ENCODE assay signal across 9 cellular contexts in genomic region chr13:74128171-74128767, GRCh38. TPM values are rescaled to one million over a fixed set of nuclear protein-coding genes. Genes with fewer than 3 reads are reported as not detected.
DNase-seq lines count a peak whose midpoint lies in the region; ATAC-seq lines count a peak whose summit lies in the region.
"Had no signal": no experiment of that assay in that cellular context is flagged by ENCODE, and none has a peak within 500 bp of the region (broad histone marks: within the 10 kb centered on the region; RNA-seq: fewer than 3 reads in every experiment).

No MANE protein-coding gene starts in this region.

- peaks cover 83% of the 10 kb centered on the region for H3K4me1 Mint-ChIP-seq in activated naive CD4-positive, alpha-beta T cell treated with anti-CD3 and anti-CD28 coated beads, Interleukin-2, amount 50 U/mL, for 24 hours
- peaks cover 42% of the 10 kb centered on the region for H3K4me1 Mint-ChIP-seq in T-helper 17 cell
- peaks cover 66% of the 10 kb centered on the region for H3K4me1 Mint-ChIP-seq in stimulated activated memory B cell treated with anti-CD40 and anti-IgM and Interleukin-4, amounts not matched to agents 10 μg/mL and 1 μg/mL and 100 μg/mL, for 72 hours

- no peaks in the 10 kb centered on the region for H3K27me3 Mint-ChIP-seq in activated naive CD4-positive, alpha-beta T cell treated with anti-CD3 and anti-CD28 coated beads, Interleukin-2, amount 50 U/mL, for 24 hours
- H3K27me3 Mint-ChIP-seq in T-helper 17 cell: no peaks in the 10 kb centered on the region
- no peaks in the 10 kb centered on the region for H3K27me3 Mint-ChIP-seq in stimulated activated memory B cell treated with anti-CD40 and anti-IgM and Interleukin-4, amounts not matched to agents 10 μg/mL and 1 μg/mL and 100 μg/mL, for 72 hours

- ATAC-seq in T-helper 17 cell: no peak
- no peak for ATAC-seq in stimulated activated memory B cell treated with anti-CD40 and anti-IgM and Interleukin-4, amounts not matched to agents 10 μg/mL and 1 μg/mL and 100 μg/mL, for 72 hours

- H3K4me3 Mint-ChIP-seq in activated naive CD4-positive, alpha-beta T cell treated with anti-CD3 and anti-CD28 coated beads, Interleukin-2, amount 50 U/mL, for 24 hours: peak overlapping the region; percentile 55
- peak overlapping the region; percentile 59 for H3K4me3 Mint-ChIP-seq in T-helper 17 cell
- peak overlapping the region; percentile 23 for H3K4me3 Mint-ChIP-seq in stimulated activated memory B cell treated with anti-CD40 and anti-IgM and Interleukin-4, amounts not matched to agents 10 μg/mL and 1 μg/mL and 100 μg/mL, for 72 hours

- no peak for DNase-seq in activated naive CD4-positive, alpha-beta T cell (lab: John Stamatoyannopoulos, UW)
- DNase-seq in T-helper 17 cell (no peak), fibroblast of peridontal ligament (ENCODE audit: extremely low read depth) (peak; percentile 49), HT-29 (ENCODE audit: low spot score) (no peak), occipital lobe (lab: John Stamatoyannopoulos, UW) (no peak), NOMO-1 treated with DMSO at 0.1 percent for 48 hours (lab: John Stamatoyannopoulos, UW; ENCODE audit: unreplicated experiment) (no peak)
- DNase-seq: activated effector memory CD4-positive, alpha-beta T cell treated with anti-CD3 and anti-CD28 coated beads, Interleukin-2, amount 50 U/mL, for 16 hours had no signal

- H3K27ac Mint-ChIP-seq in activated naive CD4-positive, alpha-beta T cell treated with anti-CD3 and anti-CD28 coated beads, Interleukin-2, amount 50 U/mL, for 24 hours: peak overlapping the region; percentile 90
- H3K27ac Mint-ChIP-seq in T-helper 17 cell: peak overlapping the region; percentile 67
- H3K27ac Mint-ChIP-seq in stimulated activated memory B cell treated with anti-CD40 and anti-IgM and Interleukin-4, amounts not matched to agents 10 μg/mL and 1 μg/mL and 100 μg/mL, for 72 hours: peak overlapping the region; percentile 70

- H3K9me3 Mint-ChIP-seq in activated naive CD4-positive, alpha-beta T cell treated with anti-CD3 and anti-CD28 coated beads, Interleukin-2, amount 50 U/mL, for 24 hours: no peaks in the 10 kb centered on the region
- no peaks in the 10 kb centered on the region for H3K9me3 Mint-ChIP-seq in stimulated activated memory B cell treated with anti-CD40 and anti-IgM and Interleukin-4, amounts not matched to agents 10 μg/mL and 1 μg/mL and 100 μg/mL, for 72 hours

- H3K9me3 ChIP-seq in T-helper 17 cell (ENCODE audit: control insufficient read depth, low read length, poor library complexity, severe bottlenecking): no peaks in the 10 kb centered on the region

- H3K36me3 Mint-ChIP-seq in activated naive CD4-positive, alpha-beta T cell treated with anti-CD3 and anti-CD28 coated beads, Interleukin-2, amount 50 U/mL, for 24 hours: no peaks in the 10 kb centered on the region
- H3K36me3 Mint-ChIP-seq in T-helper 17 cell (ENCODE audit: low read depth): peaks cover 2% of the 10 kb centered on the region
- H3K36me3 Mint-ChIP-seq in stimulated activated memory B cell treated with anti-CD40 and anti-IgM and Interleukin-4, amounts not matched to agents 10 μg/mL and 1 μg/mL and 100 μg/mL, for 72 hours: no peaks in the 10 kb centered on the region

RNA-seq across cellular contexts. Expression of gene KLF12, which starts 5.9 kb away (rescaled TPM):
- total RNA-seq in T-helper 17 cell (10 to 100 TPM; 88.9 to 97.6 TPM), occipital lobe (52.4 TPM)
- 5.1 and 5.7 TPM in 2 replicates for total RNA-seq in HT-29 (2014; rRNA removed; shearing (Covaris generic))
